Comparison of ENCODE assay signal across 10 cellular contexts in genomic region chr12:1518763-1519516, GRCh38.
DNase-seq lines count a peak whose midpoint lies in the region; TF ChIP-seq lines count a peak whose summit lies in the region.
"Had no signal": no experiment of that assay in that cellular context is flagged by ENCODE, and none has a peak within 500 bp of the region (broad histone marks: within the 10 kb centered on the region; RNA-seq: fewer than 3 reads in every experiment).

No MANE protein-coding gene starts in this region.

- H3K79me2 ChIP-seq in ACC112 (ENCODE audit: control insufficient read depth, insufficient read depth, low read length, unreplicated experiment) (no peaks in the 10 kb centered on the region), OCI-LY7 (ENCODE audit: insufficient read depth, low read depth, low read length) (no peaks in the 10 kb centered on the region)

- BruUV-seq in OCI-LY7 (replicated peaks; lab: Mats Ljungman, UMichigan), result no TSS peak

- H3K4me2 ChIP-seq in OCI-LY7 (ENCODE audit: low read length), result no peak overlapping the region

- no peak for TF ChIP-seq CTCF in OCI-LY7 (conservative IDR thresholded peaks at IDR 0.05; ENCODE audit: low read length)

- no peaks in the 10 kb centered on the region for H3K27me3 ChIP-seq in ACC112 (ENCODE audit: insufficient read depth, low read length)
- H3K27me3 ChIP-seq in SJCRH30, result no peaks in the 10 kb centered on the region

- intact Hi-C loops in OCI-LY7 (cut with micrococcal nuclease; ENCODE audit: unreplicated experiment), result no loop called here

- H3K9me3 ChIP-seq in SJCRH30 (replicated peaks) (no peaks in the 10 kb centered on the region), OCI-LY7 (ENCODE audit: low read length) (peaks cover 11% of the 10 kb centered on the region; the same call in 1 of the 2 replicates)
- H3K9me3 ChIP-seq: thoracic aorta had no signal

- H3K4me1 ChIP-seq in ACC112 (ENCODE audit: control insufficient read depth, insufficient read depth, low read length, unreplicated experiment) (peaks cover 20% of the 10 kb centered on the region), SJCRH30 (peaks cover 13% of the 10 kb centered on the region), OCI-LY7 (ENCODE audit: insufficient read depth, low read length, poor library complexity, severe bottlenecking) (peaks cover 13% of the 10 kb centered on the region)

- 0 out of 2 replicates have a peak, but pooled peaks cover 3% of the 10 kb centered on the region for H3K36me3 ChIP-seq in ACC112 (ENCODE audit: insufficient read depth, low read length)
- H3K36me3 ChIP-seq in SJCRH30, result no peaks in the 10 kb centered on the region
- no peaks in the 10 kb centered on the region for H3K36me3 ChIP-seq in OCI-LY7 (ENCODE audit: insufficient read depth, low read length)
- H3K36me3 ChIP-seq: thoracic aorta had no signal

- DNase-seq in HS-27A (ENCODE audit: low read depth) (peak; percentile 82), SJCRH30 (peak; percentile 84 to 87), islet precursor cell (peak; percentile 77), NCI-H82 (lab: John Stamatoyannopoulos, UW) (no peak), CD1c-positive myeloid dendritic cell (ENCODE audit: extremely low spot score) (no peak), OCI-LY7 (ENCODE audit: low spot score) (no peak)
- no peak for DNase-seq in stimulated activated CD8-positive, alpha-beta memory T cell treated with anti-CD3 and anti-CD28 coated beads, Interleukin-4, amount 100 ng/mL, for 48 hours

- POLR2A ChIA-PET in OCI-LY7 (lab: Charles Lee), result no interaction called here

- H3K4me3 ChIP-seq in ACC112 (ENCODE audit: low read depth, low read length) (0 out of 2 replicates have a peak overlapping the region, but pooled peaks have one; percentile 41), SJCRH30 (peak overlapping the region; percentile 30), OCI-LY7 (ENCODE audit: low read depth, low read length, poor library complexity, severe bottlenecking) (no peak overlapping the region)
- H3K4me3 ChIP-seq: SK-N-MC, thoracic aorta had no signal

- H2AFZ ChIP-seq in ACC112 (ENCODE audit: low read length, unreplicated experiment), result no peak overlapping the region
- H2AFZ ChIP-seq in OCI-LY7 (ENCODE audit: low read length), result no peak overlapping the region

- H3K27ac ChIP-seq in ACC112 (ENCODE audit: low read depth, low read length) (no peak overlapping the region), SJCRH30 (no peak overlapping the region), OCI-LY7 (ENCODE audit: low read depth, low read length, poor library complexity, severe bottlenecking) (no peak overlapping the region)
- H3K27ac ChIP-seq: SK-N-MC, thoracic aorta had no signal

- H3K9me2 ChIP-seq in OCI-LY7 (ENCODE audit: insufficient read depth, low read length), result no peaks in the 10 kb centered on the region

- CTCF ChIA-PET in OCI-LY7 (lab: Charles Lee; ENCODE audit: unreplicated experiment), result interaction anchor here (0.8 to 1.2 kb wide), 2 partner anchors 64 to 67 kb away, joined by 3 to 4 read pairs; no protein-coding TSS in a partner anchor

- H4K20me1 ChIP-seq in OCI-LY7 (ENCODE audit: insufficient read depth, low read length), result no peaks in the 10 kb centered on the region

Comparison
In these comparisons a context has a peak if more than half of its experiments do, and no peak if none do; other contexts are left out.
1. DNase-seq: peak in HS-27A (single experiment), SJCRH30 (2 of 2) and islet precursor cell (single experiment); none in NCI-H82 (single experiment), CD1c-positive myeloid dendritic cell (single experiment), stimulated activated CD8-positive, alpha-beta memory T cell treated with anti-CD3 and anti-CD28 coated beads, Interleukin-4, amount 100 ng/mL, for 48 hours (single experiment) and OCI-LY7 (single experiment).